17 cellular contexts compared by ENCODE assay signal in genomic region chr5:23268136-23268535, GRCh38.
"Had no signal": no experiment of that assay in that cellular context is flagged by ENCODE, and none has a peak within 500 bp of the region (broad histone marks: within the 10 kb centered on the region; RNA-seq: fewer than 3 reads in every experiment).

No MANE protein-coding gene starts in this region.

- ATAC-seq: activated CD8-positive, alpha-beta memory T cell treated with anti-CD3 and anti-CD28 coated beads, Interleukin-2, amount 10 ng/mL, durations not matched to agents 7 days and 5 days; activated naive CD4-positive, alpha-beta T cell treated with anti-CD3 and anti-CD28 coated beads, Interleukin-2, amount 50 U/mL, for 72 hours; left colon; stimulated activated naive CD8-positive, alpha-beta T cell treated with anti-CD3 and anti-CD28 coated beads, Interleukin-15, Interleukin-2, amounts not matched to agents 100 U/mL and 50 U/mL, for 24 hours had no signal

- H3K4me3 ChIP-seq: lung, neural progenitor cell, ovary, suprapubic skin, upper lobe of left lung had no signal

- H3K27ac ChIP-seq: neural progenitor cell, ovary, suprapubic skin, upper lobe of left lung had no signal

- H3K36me3 ChIP-seq: neural progenitor cell, ovary, suprapubic skin, upper lobe of left lung had no signal

- DNase-seq: activated CD4-positive, alpha-beta T cell treated with anti-CD3 and anti-CD28 coated beads for 1 hour; activated CD4-positive, alpha-beta T cell treated with anti-CD3 and anti-CD28 coated beads, Interleukin-2, amount 50 U/mL, for 48 hours; activated CD8-positive, alpha-beta memory T cell treated with anti-CD3 and anti-CD28 coated beads, Interleukin-2, amount 10 ng/mL, durations not matched to agents 7 days and 5 days; activated effector memory CD4-positive, alpha-beta T cell treated with Interleukin-2 at 50 U/mL for 16 hours; activated T-cell treated with anti-CD3 and anti-CD28 coated beads, Interleukin-2, amount 50 U/mL, for 24 hours; amygdala; erythroblast; left colon; midbrain; ovary; stimulated activated CD4-positive, alpha-beta T cell treated with anti-CD3 and anti-CD28 coated beads, Interleukin-2, amount 100 ng/mL, for 48 hours; stimulated activated naive CD8-positive, alpha-beta T cell treated with anti-CD3 and anti-CD28 coated beads, Interleukin-15, Interleukin-2, amounts not matched to agents 100 U/mL and 50 U/mL, for 24 hours; upper lobe of left lung had no signal

- H3K4me1 ChIP-seq: neural progenitor cell, suprapubic skin, upper lobe of left lung had no signal

- H3K27me3 ChIP-seq: neural progenitor cell, ovary, suprapubic skin, upper lobe of left lung had no signal

- H3K9me3 ChIP-seq: ovary, suprapubic skin, upper lobe of left lung had no signal
